ENCODE assay signal across 15 cellular contexts in the genomic region with DNA sequence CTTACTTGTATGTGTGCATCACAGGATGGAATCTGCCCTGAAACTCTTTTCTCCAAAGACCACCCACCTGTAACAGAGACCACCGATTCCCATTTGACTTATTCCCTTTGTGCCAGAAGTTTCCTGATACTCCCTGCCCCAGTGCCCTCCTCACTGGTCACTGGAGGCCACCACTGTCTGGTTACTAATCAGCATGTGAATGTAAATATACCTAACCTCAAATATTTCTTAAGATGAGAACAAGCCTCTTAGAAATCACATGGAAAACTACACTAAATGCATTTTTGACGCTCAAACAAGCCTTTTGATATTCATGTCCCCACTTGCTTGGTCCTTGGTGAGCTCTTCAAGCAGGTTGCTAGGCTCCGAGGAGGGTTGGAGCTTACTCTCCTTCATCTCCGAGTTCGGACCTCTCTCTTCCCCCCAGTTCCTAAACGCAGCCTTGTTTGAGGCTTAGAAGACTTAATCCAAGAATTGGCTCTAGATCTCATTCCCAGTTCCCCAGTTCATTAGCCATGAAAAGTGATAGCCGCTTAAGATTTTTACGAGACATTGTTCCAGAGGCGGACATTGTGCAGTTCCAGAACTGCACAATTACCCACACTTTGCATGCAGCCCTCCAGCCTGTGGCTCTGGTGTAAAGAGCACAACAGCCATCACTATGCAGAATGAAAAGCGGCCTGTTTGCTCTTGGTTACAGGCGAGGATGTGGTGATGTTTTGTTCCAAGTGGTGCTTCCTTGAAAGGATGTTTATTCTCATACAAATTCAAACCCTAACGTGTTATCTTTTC.
"Had no signal": no experiment of that assay in that cellular context is flagged by ENCODE, and none has a peak within 500 bp of the region (broad histone marks: within the 10 kb centered on the region; RNA-seq: fewer than 3 reads in every experiment).

No MANE protein-coding gene starts in this region.

- DNase-seq: activated CD8-positive, alpha-beta memory T cell treated with anti-CD3 and anti-CD28 coated beads, Interleukin-2, amount 10 ng/mL, durations not matched to agents 7 days and 5 days; activated effector memory CD4-positive, alpha-beta T cell treated with Interleukin-2 at 50 U/mL for 16 hours; activated T-cell treated with anti-CD3 and anti-CD28 coated beads, Interleukin-2, amount 50 U/mL, for 24 hours; amniotic stem cell; endodermal cell; foreskin fibroblast; heart left ventricle; left colon; mesenchymal stem cell; thyroid gland; uterus had no signal

- H3K36me3 ChIP-seq: heart left ventricle, thyroid gland, uterus had no signal

- H3K9ac ChIP-seq: parathyroid adenoma had no signal

- H3K4me1 ChIP-seq: heart left ventricle, parathyroid adenoma, thyroid gland, uterus had no signal

- H3K27me3 ChIP-seq: heart left ventricle, thyroid gland, uterus had no signal

- H3K4me3 ChIP-seq: heart left ventricle, skin epidermis, thyroid gland, uterus had no signal

- H3K27ac ChIP-seq: heart left ventricle, parathyroid adenoma, skin epidermis, thyroid gland, uterus had no signal

- H3K9me3 ChIP-seq: heart left ventricle, thyroid gland, uterus had no signal

- ATAC-seq: activated CD4-positive, CD25-positive, alpha-beta regulatory T cell treated with anti-CD3 and anti-CD28 coated beads, Interleukin-2, amount 50 U/mL, for 24 hours; activated CD8-positive, alpha-beta memory T cell treated with anti-CD3 and anti-CD28 coated beads, Interleukin-2, amount 10 ng/mL, durations not matched to agents 7 days and 5 days; esophagus mucosa; heart left ventricle; left colon had no signal
